ENCODE assay signal across 29 cellular contexts in the genomic region with DNA sequence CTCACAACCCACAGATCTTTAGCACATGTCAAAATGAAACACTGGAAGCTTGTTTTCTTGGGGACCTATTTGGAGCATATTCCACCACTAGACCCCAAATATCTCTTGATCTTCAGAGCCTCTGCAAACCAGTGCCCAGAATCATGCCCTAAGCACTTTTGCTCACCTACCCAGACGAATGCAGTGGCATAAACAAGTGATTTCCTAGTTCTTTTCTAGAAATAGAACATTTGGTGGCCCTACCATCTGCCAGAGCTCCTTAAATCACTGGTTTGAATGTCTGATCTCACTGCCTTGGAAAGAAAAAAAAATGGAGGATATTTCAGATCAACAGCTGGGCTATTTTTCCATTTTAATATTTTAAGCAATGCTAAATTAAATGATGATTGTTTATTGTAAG. TPM values are rescaled to one million over a fixed set of nuclear protein-coding genes. Genes with fewer than 3 reads are reported as not detected.
"Had no signal": no experiment of that assay in that cellular context is flagged by ENCODE, and none has a peak within 500 bp of the region (broad histone marks: within the 10 kb centered on the region; RNA-seq: fewer than 3 reads in every experiment).

No MANE protein-coding gene starts in this region.

- H3K4me1 Mint-ChIP-seq: natural killer cell had no signal

- H3K27ac Mint-ChIP-seq: mesothelial cell of epicardium; naive B cell; natural killer cell; nephron progenitor cell; stimulated activated naive B cell treated with anti-CD40 and anti-IgM and Interleukin-4, amounts not matched to agents 10 μg/mL and 1 μg/mL and 100 μg/mL, for 72 hours had no signal

- H3K36me3 Mint-ChIP-seq: mesothelial cell of epicardium had no signal

- H3K4me3 Mint-ChIP-seq: mesothelial cell of epicardium; naive B cell; natural killer cell; nephron progenitor cell; stimulated activated naive B cell treated with anti-CD40 and anti-IgM and Interleukin-4, amounts not matched to agents 10 μg/mL and 1 μg/mL and 100 μg/mL, for 72 hours had no signal

- ATAC-seq: natural killer cell; pancreas; right cardiac atrium; sciatic nerve; stimulated activated naive B cell treated with anti-CD40 and anti-IgM and Interleukin-4, amounts not matched to agents 10 μg/mL and 1 μg/mL and 100 μg/mL, for 72 hours; stimulated activated naive CD8-positive, alpha-beta T cell treated with anti-CD3 and anti-CD28 coated beads, Interleukin-15, Interleukin-2, amounts not matched to agents 100 U/mL and 50 U/mL, for 24 hours; upper lobe of right lung had no signal

- H3K9me3 Mint-ChIP-seq: mesothelial cell of epicardium, nephron progenitor cell had no signal

- H3K27ac ChIP-seq: left ventricle myocardium inferior, pancreas, prostate gland, skin epidermis, stomach, testis, thyroid gland, upper lobe of right lung had no signal

- H3K4me3 ChIP-seq: left ventricle myocardium inferior, lung, pancreas, prostate gland, skin epidermis, stomach, testis, thyroid gland, upper lobe of right lung had no signal

- H3K9me3 ChIP-seq: left ventricle myocardium inferior, pancreas, prostate gland, testis, thyroid gland, upper lobe of right lung had no signal

- DNase-seq: hypothalamus; left ventricle myocardium inferior; mesendoderm; naive B cell; natural killer cell; nephron progenitor cell; nucleus accumbens; pancreas; posterior cingulate gyrus; retina; right cardiac atrium; stimulated activated CD4-positive, alpha-beta T cell treated with anti-CD3 and anti-CD28 coated beads, Interleukin-12 subunit alpha, Interleukin-12 subunit beta, amount 100 ng/mL, for 4 hours; stimulated activated CD4-positive, alpha-beta T cell treated with anti-CD3 and anti-CD28 coated beads, Interleukin-15, amount 100 ng/mL, for 24 hours; stimulated activated CD4-positive, alpha-beta T cell treated with anti-CD3 and anti-CD28 coated beads, Interleukin-2, amount 100 ng/mL, for 24 hours; stimulated activated CD4-positive, alpha-beta T cell treated with anti-CD3 and anti-CD28 coated beads, Interleukin-4, amount 100 ng/mL, for 1 hour; stimulated activated naive B cell treated with anti-CD40 and anti-IgM and Interleukin-4, amounts not matched to agents 10 μg/mL and 1 μg/mL and 100 μg/mL, for 72 hours; stimulated activated naive CD8-positive, alpha-beta T cell treated with anti-CD3 and anti-CD28 coated beads, Interleukin-15, Interleukin-2, amounts not matched to agents 100 U/mL and 50 U/mL, for 24 hours; stomach; testis; thyroid gland; trophoblast cell; upper lobe of right lung had no signal

- H3K27me3 ChIP-seq: testis had no signal

- H3K4me1 ChIP-seq: prostate gland, testis, upper lobe of right lung had no signal

- H3K36me3 ChIP-seq: left ventricle myocardium inferior, pancreas, prostate gland, stomach, thyroid gland, upper lobe of right lung had no signal

RNA-seq across cellular contexts. Expression of a gene that starts 5.3 kb away (rescaled TPM):
- total RNA-seq: kidney epithelial cell, left ventricle myocardium inferior, lung, mesothelial cell of epicardium, mononuclear cell, natural killer cell, pancreas, prostate gland, right cardiac atrium, stomach, thyroid gland, upper lobe of right lung had no signal
- polyA plus RNA-seq: lung, pancreas, right cardiac atrium, stomach had no signal

RNA-seq across cellular contexts. Expression of a gene that starts 8.2 kb away (rescaled TPM):
- total RNA-seq: kidney epithelial cell, left ventricle myocardium inferior, lung, mononuclear cell, natural killer cell, pancreas, prostate gland, stomach, thyroid gland, upper lobe of right lung had no signal
- polyA plus RNA-seq: pancreas, right cardiac atrium had no signal
